ENCODE assay signal across 10 cellular contexts in genomic region chr11:1771700-1772099, GRCh38. TPM values are rescaled to one million over a fixed set of nuclear protein-coding genes. Genes with fewer than 3 reads are reported as not detected.
DNase-seq lines count a peak whose midpoint lies in the region; ATAC-seq lines count a peak whose summit lies in the region.
"Had no signal": no experiment of that assay in that cellular context is flagged by ENCODE, and none has a peak within 500 bp of the region (broad histone marks: within the 10 kb centered on the region; RNA-seq: fewer than 3 reads in every experiment).

No MANE protein-coding gene starts in this region.

- peaks cover 24% of the 10 kb centered on the region for H3K4me1 ChIP-seq in adipocyte (ENCODE audit: control insufficient read depth, insufficient read depth, low read length)

- peak overlapping the region; percentile 71 for H3K9ac ChIP-seq in adipocyte (ENCODE audit: low read length)

- no peaks in the 10 kb centered on the region for H3K36me3 Mint-ChIP-seq in activated naive CD4-positive, alpha-beta T cell treated with anti-CD3 and anti-CD28 coated beads, Interleukin-2, amount 10 ng/mL, durations not matched to agents 7 days and 5 days

- peak; percentile 1 for DNase-seq in activated naive CD4-positive, alpha-beta T cell treated with anti-CD3 and anti-CD28 coated beads, Interleukin-2, amount 10 ng/mL, durations not matched to agents 7 days and 5 days
- no peak for DNase-seq in activated naive CD4-positive, alpha-beta T cell (lab: John Stamatoyannopoulos, UW)
- peak; percentile 79 for DNase-seq in adipocyte (ENCODE audit: low read depth)
- DNase-seq in left ventricle myocardium superior: no peak
- no peak for DNase-seq in NCI-H1092 treated with DMSO at 0.1 percent for 48 hours (lab: John Stamatoyannopoulos, UW)
- no peak for DNase-seq in COR-L47 (lab: John Stamatoyannopoulos, UW)

- no peak overlapping the region for H3K4me3 Mint-ChIP-seq in activated naive CD4-positive, alpha-beta T cell treated with anti-CD3 and anti-CD28 coated beads, Interleukin-2, amount 10 ng/mL, durations not matched to agents 7 days and 5 days
- H3K4me3 Mint-ChIP-seq: B cell had no signal

- no peak overlapping the region for H3K27ac Mint-ChIP-seq in activated naive CD4-positive, alpha-beta T cell treated with anti-CD3 and anti-CD28 coated beads, Interleukin-2, amount 10 ng/mL, durations not matched to agents 7 days and 5 days

- peaks cover 17% of the 10 kb centered on the region for H3K4me1 Mint-ChIP-seq in activated naive CD4-positive, alpha-beta T cell treated with anti-CD3 and anti-CD28 coated beads, Interleukin-2, amount 10 ng/mL, durations not matched to agents 7 days and 5 days

- no peaks in the 10 kb centered on the region for H3K27me3 ChIP-seq in adipocyte (replicated peaks; ENCODE audit: control insufficient read depth, insufficient read depth, low read length)

- ATAC-seq in left ventricle myocardium superior: peak; percentile 49
- ATAC-seq in HG02870 (IDR thresholded peaks at IDR 0.05; ENCODE audit: unreplicated experiment): no peak

- H3K36me3 ChIP-seq in adipocyte (ENCODE audit: control insufficient read depth, insufficient read depth, low read length, severe bottlenecking): no peaks in the 10 kb centered on the region

- H3K27ac ChIP-seq in temporal lobe (ENCODE audit: low read depth, low read length): peak overlapping the region; percentile 64

- H3K4me3 ChIP-seq in adipocyte (ENCODE audit: low read length): peak overlapping the region; percentile 51

- intact Hi-C loops in left ventricle myocardium superior (cut with micrococcal nuclease): no loop called here

- CTCF ChIA-PET in activated naive CD4-positive, alpha-beta T cell treated with anti-CD3 and anti-CD28 coated beads, Interleukin-2, amount 10 ng/mL, durations not matched to agents 7 days and 5 days (lab: Charles Lee): interaction anchor here (0.6 to 1.3 kb wide), 4 partner anchors 14 to 1959 kb away, joined by 3 to 5 read pairs (median 4); no protein-coding TSS in a partner anchor

- H3K9me3 ChIP-seq in adipocyte (ENCODE audit: control insufficient read depth, low read length): peaks cover 5% of the 10 kb centered on the region

- H3K9me3 Mint-ChIP-seq in activated naive CD4-positive, alpha-beta T cell treated with anti-CD3 and anti-CD28 coated beads, Interleukin-2, amount 10 ng/mL, durations not matched to agents 7 days and 5 days: no peaks in the 10 kb centered on the region
- H3K9me3 Mint-ChIP-seq: activated CD4-positive, alpha-beta T cell treated with anti-CD3 and anti-CD28 coated beads, Interleukin-2, amount 10 ng/mL, durations not matched to agents 24 days and 14 days had no signal

- peaks cover 28% of the 10 kb centered on the region for H3K27me3 Mint-ChIP-seq in activated naive CD4-positive, alpha-beta T cell treated with anti-CD3 and anti-CD28 coated beads, Interleukin-2, amount 10 ng/mL, durations not matched to agents 7 days and 5 days

RNA-seq across cellular contexts. Expression of gene CTSD, which starts 8.0 kb away (rescaled TPM):
- total RNA-seq in left ventricle myocardium superior: 1,004 TPM
- 36.9 TPM for total RNA-seq in temporal lobe

RNA-seq across cellular contexts. Expression of gene IFITM10, which starts 21.3 kb away (rescaled TPM):
- total RNA-seq in left ventricle myocardium superior (0.77 TPM), temporal lobe (0.49 TPM)

Comparison
In these comparisons a context has a peak if more than half of its experiments do, and no peak if none do; other contexts are left out.
1. DNase-seq: peak in activated naive CD4-positive, alpha-beta T cell treated with anti-CD3 and anti-CD28 coated beads, Interleukin-2, amount 10 ng/mL, durations not matched to agents 7 days and 5 days (single experiment) and adipocyte (single experiment); none in activated naive CD4-positive, alpha-beta T cell (0 of 4), left ventricle myocardium superior (single experiment), NCI-H1092 treated with DMSO at 0.1 percent for 48 hours (single experiment) and COR-L47 (single experiment).
2. RNA of gene CTSD, which starts 8.0 kb away (total RNA-seq): 1,004 TPM in left ventricle myocardium superior (single experiment); 36.9 TPM in temporal lobe (single experiment); every median in the first group is over 10 times any median in the second.